In the genomic region with DNA sequence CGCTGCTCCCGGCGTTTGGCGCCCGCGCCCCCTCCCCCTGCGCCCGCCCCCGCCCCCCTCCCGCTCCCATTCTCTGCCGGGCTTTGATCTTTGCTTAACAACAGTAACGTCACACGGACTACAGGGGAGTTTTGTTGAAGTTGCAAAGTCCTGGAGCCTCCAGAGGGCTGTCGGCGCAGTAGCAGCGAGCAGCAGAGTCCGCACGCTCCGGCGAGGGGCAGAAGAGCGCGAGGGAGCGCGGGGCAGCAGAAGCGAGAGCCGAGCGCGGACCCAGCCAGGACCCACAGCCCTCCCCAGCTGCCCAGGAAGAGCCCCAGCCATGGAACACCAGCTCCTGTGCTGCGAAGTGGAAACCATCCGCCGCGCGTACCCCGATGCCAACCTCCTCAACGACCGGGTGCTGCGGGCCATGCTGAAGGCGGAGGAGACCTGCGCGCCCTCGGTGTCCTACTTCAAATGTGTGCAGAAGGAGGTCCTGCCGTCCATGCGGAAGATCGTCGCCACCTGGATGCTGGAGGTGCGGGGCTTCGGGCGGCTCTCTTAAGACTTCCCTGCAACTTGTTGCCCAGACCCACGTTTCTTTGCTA, we compare ENCODE assay signal across 8 cellular contexts. TPM values are rescaled to one million over a fixed set of nuclear protein-coding genes. Genes with fewer than 3 reads are reported as not detected.
DNase-seq lines count a peak whose midpoint lies in the region; ATAC-seq and TF ChIP-seq lines count a peak whose summit lies in the region.

A gene (plus strand): TSS at position 162 of the 587 bp plus-strand sequence. CDS start 158 bp downstream, at position 320.

- H3K36me3 Mint-ChIP-seq in progenitor cell of endocrine pancreas (ENCODE audit: insufficient read depth), result peaks cover 6% of the 10 kb centered on the region

- DNase-seq in HCEC 1CT (peak; percentile 92), Peyer's patch (peak; percentile 42 to 86 (median 83)), astrocyte of the hippocampus (ENCODE audit: low read depth, low spot score) (peak; percentile 96), hepatic stellate cell (ENCODE audit: low spot score) (peak; percentile 89), progenitor cell of endocrine pancreas (ENCODE audit: low spot score, unreplicated experiment) (peak; percentile 69)

- peak within 1 kb of the TSS; percentile 65 to 94 (median 80) for H3K4me3 ChIP-seq in Peyer's patch

- ATAC-seq in HG02973 (IDR thresholded peaks at IDR 0.05; ENCODE audit: unreplicated experiment) (no peak), HG03354 (IDR thresholded peaks at IDR 0.05; ENCODE audit: poor library complexity, severe bottlenecking, unreplicated experiment) (no peak)

- H3K4me1 Mint-ChIP-seq in progenitor cell of endocrine pancreas (ENCODE audit: low read depth), result peaks cover 28% of the 10 kb centered on the region

- H3K27ac Mint-ChIP-seq in progenitor cell of endocrine pancreas, result peak within 1 kb of the TSS; percentile 98

- H3K9me3 ChIP-seq in Peyer's patch, result no peaks in the 10 kb centered on the region

- peak; percentile 77 to 90 for TF ChIP-seq POLR2A in Peyer's patch (IDR thresholded peaks at IDR 0.05)

- H3K27me3 Mint-ChIP-seq in progenitor cell of endocrine pancreas, result no peaks in the 10 kb centered on the region

- no peaks in the 10 kb centered on the region for H3K9me3 Mint-ChIP-seq in progenitor cell of endocrine pancreas (ENCODE audit: low read depth)

- peak within 1 kb of the TSS; percentile 96 for H3K4me3 Mint-ChIP-seq in progenitor cell of endocrine pancreas (ENCODE audit: low read depth)

- peaks cover 2 to 72% (median 39%) of the 10 kb centered on the region in 4 donors for H3K4me1 ChIP-seq in Peyer's patch

- peak within 1 kb of the TSS; percentile 98 for H3K27ac ChIP-seq in C4-2B
- peak within 1 kb of the TSS; percentile 71 to 86 (median 82) for H3K27ac ChIP-seq in Peyer's patch

- H3K27me3 ChIP-seq in Peyer's patch, result no peaks in the 10 kb centered on the region

- TF ChIP-seq CTCF in C4-2B (conservative IDR thresholded peaks at IDR 0.05), result no peak; the same call in 1 of the 2 replicates
- TF ChIP-seq CTCF in Peyer's patch (IDR thresholded peaks at IDR 0.05), result peak in 3 of 6 experiments; percentile 19 to 27 (median 24)
- TF ChIP-seq CTCF in progenitor cell of endocrine pancreas (IDR thresholded peaks at IDR 0.05; ENCODE audit: unreplicated experiment), result peak; percentile 26

- H3K36me3 ChIP-seq in Peyer's patch, result no peaks in the 10 kb centered on the region

RNA-seq across cellular contexts. Expression of the gene that starts here (rescaled TPM):
- 10 to 100 TPM; 13.5 to 46.6 (median 40.0) TPM for total RNA-seq in Peyer's patch
- total RNA-seq in progenitor cell of endocrine pancreas, result 409 and 437 TPM in 2 replicates
